Comparison of ENCODE assay signal across 8 cellular contexts in genomic region chr4:107913283-107913899, GRCh38. TPM values are rescaled to one million over a fixed set of nuclear protein-coding genes. Genes with fewer than 3 reads are reported as not detected.
DNase-seq lines count a peak whose midpoint lies in the region; ATAC-seq and TF ChIP-seq lines count a peak whose summit lies in the region.

No MANE protein-coding gene starts in this region.

- intact Hi-C loops in thyroid gland (cut with DNase I) = loop anchor here (5.0 kb wide), 1 partner anchor 156 kb away; no protein-coding TSS in a partner anchor

- no peaks in the 10 kb centered on the region for H3K9me3 ChIP-seq in thyroid gland

- no peak for TF ChIP-seq POLR2A in thyroid gland (IDR thresholded peaks at IDR 0.05)

- no peak overlapping the region for H3K4me3 ChIP-seq in thyroid gland (replicated peaks in 1 of 3)

- TF ChIP-seq CTCF in GM20000 (IDR thresholded peaks at IDR 0.05; ENCODE audit: extremely low read depth, missing control alignments) (peak; percentile 36), thyroid gland (IDR thresholded peaks at IDR 0.05) (peak; percentile 57 to 92 (median 76))

- 23 to 25% methylated on average over 2 of the region's 2 CpGs for WGBS in thyroid gland, 2 donors

- H3K27ac ChIP-seq in thyroid gland = no peak overlapping the region

- H3K4me1 ChIP-seq in thyroid gland = no peaks in the 10 kb centered on the region

- DNase-seq in activated T-cell treated with anti-CD3 and anti-CD28 coated beads for 4 hours (peak; percentile 42), GM20000 (ENCODE audit: low spot score) (peak; percentile 36), OCI-M2 (lab: John Stamatoyannopoulos, UW; ENCODE audit: unreplicated experiment) (peak; percentile 54), cerebellum (ENCODE audit: low spot score) (peak; percentile 53), left kidney (ENCODE audit: low read depth, low spot score) (peak; percentile 83), thyroid gland (peak; percentile 9 to 32)
- no peak for DNase-seq in activated T-cell treated with anti-CD3 and anti-CD28 coated beads, Interleukin-2, amount 50 U/mL, for 1 hour

- ATAC-seq in HG03521 (IDR thresholded peaks at IDR 0.05; ENCODE audit: unreplicated experiment) = peak; percentile 80

- H3K27me3 ChIP-seq in thyroid gland = no peaks in the 10 kb centered on the region

- no peaks in the 10 kb centered on the region for H3K36me3 ChIP-seq in thyroid gland

RNA-seq across cellular contexts. Expression of gene CYP2U1, which starts 18.0 kb away (rescaled TPM):
- 12.9 TPM for total RNA-seq in cerebellum
- total RNA-seq in thyroid gland = 10 to 100 TPM in 2 of 4 donors, 1 to 10 TPM in 2; 7.0 to 13.4 (median 8.7) TPM
